ENCODE assay signal across 5 cellular contexts in genomic region chr12:126908765-126909142, GRCh38.
"Had no signal": no experiment of that assay in that cellular context is flagged by ENCODE, and none has a peak within 500 bp of the region (broad histone marks: within the 10 kb centered on the region; RNA-seq: fewer than 3 reads in every experiment).

No MANE protein-coding gene starts in this region.

- H3K36me3 Mint-ChIP-seq: IgD-negative memory B cell had no signal

- H2AFZ ChIP-seq: GM23338 had no signal

- H3K4me1 Mint-ChIP-seq: GM23338, IgD-negative memory B cell had no signal

- DNase-seq: H9, HCEC 1CT had no signal

- H3K27ac Mint-ChIP-seq: GM23338, H9, IgD-negative memory B cell had no signal

- H3K27ac ChIP-seq: HL-60 had no signal

- H3K27me3 Mint-ChIP-seq: IgD-negative memory B cell had no signal

- H3K4me2 ChIP-seq: GM23338 had no signal

- H3K4me3 ChIP-seq: GM23338 had no signal

- H3K9me3 Mint-ChIP-seq: H9 had no signal

- H3K4me3 Mint-ChIP-seq: GM23338, H9, IgD-negative memory B cell had no signal
